In the genomic region with DNA sequence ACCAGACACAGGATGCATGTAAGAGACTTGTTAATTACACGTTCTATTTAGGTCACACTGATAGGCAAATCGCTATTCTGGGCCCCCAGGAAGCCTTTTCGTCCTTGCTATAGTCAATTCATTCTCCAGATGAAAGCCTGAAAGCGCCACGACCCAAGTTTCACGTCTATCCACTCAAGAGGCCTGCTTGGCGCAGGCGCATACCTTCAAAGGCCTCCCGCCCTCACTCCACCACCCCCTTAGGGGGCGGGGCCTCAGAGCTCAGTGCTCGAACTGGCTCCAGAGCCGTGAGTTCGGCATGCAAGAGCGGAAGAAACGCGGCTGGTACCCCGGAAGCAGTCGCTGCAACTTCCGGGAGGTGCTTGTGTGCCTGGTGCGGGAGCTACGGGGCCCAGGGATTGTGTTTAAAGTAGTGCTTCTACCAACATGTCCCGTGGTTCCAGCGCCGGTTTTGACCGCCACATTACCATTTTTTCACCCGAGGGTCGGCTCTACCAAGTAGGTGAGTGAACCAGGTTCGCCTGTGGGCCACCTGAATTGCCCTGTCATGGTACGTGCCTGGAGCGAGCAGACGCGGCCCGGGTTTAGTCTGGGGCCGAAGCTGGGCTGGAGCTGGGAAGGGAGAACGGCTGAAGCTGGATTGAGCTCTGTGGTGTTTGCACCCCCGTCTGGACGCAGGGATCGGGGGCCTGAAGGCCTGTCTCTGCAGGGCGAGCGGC, we compare ENCODE assay signal across 8 cellular contexts. TPM values are rescaled to one million over a fixed set of nuclear protein-coding genes. Genes with fewer than 3 reads are reported as not detected.
DNase-seq lines count a peak whose midpoint lies in the region; ATAC-seq lines count a peak whose summit lies in the region.

TSS of gene PSMA6 (plus strand) at position 332 of the 719 bp plus-strand sequence. CDS start at position 427, 95 bp downstream.

- H3K9me3 ChIP-seq in effector memory CD4-positive, alpha-beta T cell (ENCODE audit: control insufficient read depth, low read length) = no peaks in the 10 kb centered on the region

- H3K4me3 ChIP-seq in effector memory CD4-positive, alpha-beta T cell (ENCODE audit: insufficient read depth, low read depth, low read length, poor library complexity, severe bottlenecking) = peak within 1 kb of the TSS; percentile 73

- DNase-seq in COLO668 (lab: John Stamatoyannopoulos, UW; ENCODE audit: unreplicated experiment) (peak; percentile 100), HT1080 (ENCODE audit: low read depth) (peak; percentile 99), NOMO-1 treated with DMSO at 0.1 percent for 48 hours (lab: John Stamatoyannopoulos, UW; ENCODE audit: unreplicated experiment) (peak; percentile 97), medulla oblongata (ENCODE audit: extremely low spot score) (peak; percentile 100)
- DNase-seq in activated CD8-positive, alpha-beta memory T cell treated with anti-CD3 and anti-CD28 coated beads for 4 hours (ENCODE audit: low read depth in 2 of 2) = peak; percentile 98 to 99
- DNase-seq in effector memory CD4-positive, alpha-beta T cell = peak; percentile 98 to 99 (median 99)
- DNase-seq in stimulated activated CD8-positive, alpha-beta memory T cell treated with anti-CD3 and anti-CD28 coated beads, Interleukin-12 subunit alpha, Interleukin-12 subunit beta, amount 100 ng/mL, for 1 hour (ENCODE audit: low read depth) = peak; percentile 98

- no peaks in the 10 kb centered on the region for H3K36me3 ChIP-seq in effector memory CD4-positive, alpha-beta T cell (ENCODE audit: control insufficient read depth, insufficient read depth, low read length)

- peak within 1 kb of the TSS; percentile 85 for H3K27ac ChIP-seq in effector memory CD4-positive, alpha-beta T cell (ENCODE audit: insufficient read depth, low read length, poor library complexity, severe bottlenecking)

- H3K4me1 ChIP-seq in effector memory CD4-positive, alpha-beta T cell (ENCODE audit: control insufficient read depth, insufficient read depth, low read length, poor library complexity, severe bottlenecking) = peaks cover 22% of the 10 kb centered on the region

- H3K27me3 ChIP-seq in effector memory CD4-positive, alpha-beta T cell (replicated peaks; ENCODE audit: control insufficient read depth, insufficient read depth, low read length, poor library complexity, severe bottlenecking) = no peaks in the 10 kb centered on the region

- peak; percentile 86 for ATAC-seq in GM21360 (IDR thresholded peaks at IDR 0.05; ENCODE audit: unreplicated experiment)

RNA-seq across cellular contexts. Expression of gene PSMA6, which starts in this region (rescaled TPM):
- total RNA-seq in HT1080 (2014; rRNA removed; shearing (Covaris generic)) = 343 and 354 TPM in 2 replicates
- 293 and 346 TPM in 2 replicates for polyA plus RNA-seq in HT1080 (2015; cell fraction: cytosol; rRNA removed)
- 231 and 257 TPM in 2 replicates for polyA plus RNA-seq in HT1080 (2015; cell fraction: nucleus; rRNA removed)

Comparison
In these comparisons a context has a peak if more than half of its experiments do, and no peak if none do; other contexts are left out.
1. Peak in every context shown above with its lines: DNase-seq, ATAC-seq, H3K4me3 ChIP-seq and H3K27ac ChIP-seq.